ENCODE assay signal across 12 cellular contexts in the genomic region with DNA sequence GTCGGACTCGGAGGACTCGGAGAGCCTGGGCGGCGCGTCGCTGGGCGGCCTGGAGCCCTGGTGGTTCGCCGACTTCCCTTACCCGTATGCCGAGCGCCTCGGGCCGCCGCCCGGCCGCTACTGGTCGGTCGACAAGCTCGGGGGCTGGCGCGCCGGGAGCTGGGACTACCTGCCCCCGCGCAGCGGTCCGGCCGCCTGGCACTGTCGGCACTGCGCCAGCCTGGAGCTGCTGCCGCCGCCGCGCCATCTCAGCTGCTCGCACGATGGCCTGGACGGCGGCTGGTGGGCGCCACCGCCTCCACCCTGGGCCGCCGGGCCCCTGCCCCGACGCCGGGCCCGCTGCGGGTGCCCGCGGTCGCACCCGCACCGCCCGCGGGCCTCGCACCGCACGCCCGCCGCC. TPM values are rescaled to one million over a fixed set of nuclear protein-coding genes. Genes with fewer than 3 reads are reported as not detected.
DNase-seq lines count a peak whose midpoint lies in the region; ATAC-seq and TF ChIP-seq lines count a peak whose summit lies in the region.
"Had no signal": no experiment of that assay in that cellular context is flagged by ENCODE, and none has a peak within 500 bp of the region (broad histone marks: within the 10 kb centered on the region; RNA-seq: fewer than 3 reads in every experiment).

No MANE protein-coding gene starts in this region.

- no peaks in the 10 kb centered on the region for H3K9me3 ChIP-seq in esophagus (ENCODE audit: control insufficient read depth in 2 of 2, insufficient read depth in 1 of 2, low read depth in 1 of 2, low read length in 1 of 2)
- no peaks in the 10 kb centered on the region for H3K9me3 ChIP-seq in thoracic aorta

- TF ChIP-seq CTCF in thoracic aorta (IDR thresholded peaks at IDR 0.05), result no peak

- H3K36me3 Mint-ChIP-seq in activated T-cell treated with anti-CD3 and anti-CD28 coated beads, Interleukin-2, amount 50 U/mL, for 4 hours (ENCODE audit: insufficient read depth), result peaks cover 12% of the 10 kb centered on the region

- H3K4me1 Mint-ChIP-seq in activated T-cell treated with anti-CD3 and anti-CD28 coated beads, Interleukin-2, amount 50 U/mL, for 4 hours (ENCODE audit: low read depth), result peaks cover 32% of the 10 kb centered on the region
- peaks cover 48% of the 10 kb centered on the region for H3K4me1 Mint-ChIP-seq in stimulated activated naive CD8-positive, alpha-beta T cell treated with anti-CD3 and anti-CD28 coated beads, Interleukin-15, amount 100 ng/mL, for 72 hours

- H3K27me3 ChIP-seq in esophagus (ENCODE audit: control insufficient read depth in 1 of 2, insufficient read depth in 2 of 2, low read length in 2 of 2) (peaks cover 0 to 4% of the 10 kb centered on the region in 2 donors), thoracic aorta (replicated peaks; ENCODE audit: insufficient read depth) (peaks cover 3% of the 10 kb centered on the region)

- no peak overlapping the region for H3K4me3 Mint-ChIP-seq in activated T-cell treated with anti-CD3 and anti-CD28 coated beads, Interleukin-2, amount 50 U/mL, for 4 hours
- H3K4me3 Mint-ChIP-seq in stimulated activated naive CD8-positive, alpha-beta T cell treated with anti-CD3 and anti-CD28 coated beads, Interleukin-15, amount 100 ng/mL, for 72 hours, result no peak overlapping the region
- H3K4me3 Mint-ChIP-seq: CD4-positive, alpha-beta T cell; neural crest cell had no signal

- H3K27me3 Mint-ChIP-seq in activated T-cell treated with anti-CD3 and anti-CD28 coated beads, Interleukin-2, amount 50 U/mL, for 4 hours (ENCODE audit: low read depth), result peaks cover 21% of the 10 kb centered on the region
- H3K27me3 Mint-ChIP-seq in stimulated activated naive CD8-positive, alpha-beta T cell treated with anti-CD3 and anti-CD28 coated beads, Interleukin-15, amount 100 ng/mL, for 72 hours, result peaks cover 33% of the 10 kb centered on the region

- H3K36me3 ChIP-seq in esophagus (ENCODE audit: control insufficient read depth in 2 of 2, insufficient read depth in 2 of 2, low read length in 1 of 2), result no peaks in the 10 kb centered on the region
- peaks cover 2% of the 10 kb centered on the region for H3K36me3 ChIP-seq in thoracic aorta

- ATAC-seq in activated T-cell treated with anti-CD3 and anti-CD28 coated beads, Interleukin-2, amount 50 U/mL, for 4 hours, result no peak
- no peak for ATAC-seq in thoracic aorta (ENCODE audit: insufficient number of reproducible peaks, low FRiP score, low read depth)
- no peak for ATAC-seq in stimulated activated naive CD8-positive, alpha-beta T cell treated with anti-CD3 and anti-CD28 coated beads, Interleukin-15, amount 100 ng/mL, for 72 hours

- H3K27ac Mint-ChIP-seq in stimulated activated naive CD8-positive, alpha-beta T cell treated with anti-CD3 and anti-CD28 coated beads, Interleukin-15, amount 100 ng/mL, for 72 hours, result no peak overlapping the region
- H3K27ac Mint-ChIP-seq: CD4-positive, alpha-beta T cell had no signal

- DNase-seq in activated T-cell treated with anti-CD3 and anti-CD28 coated beads, Interleukin-2, amount 50 U/mL, for 1 hour, result peak; percentile 44
- DNase-seq in activated T-cell treated with anti-CD3 and anti-CD28 coated beads, Interleukin-2, amount 50 U/mL, for 4 hours, result no peak
- peak; percentile 72 for DNase-seq in HuH-7.5 (ENCODE audit: low spot score)
- no peak for DNase-seq in thoracic aorta (ENCODE audit: low spot score)
- no peak for DNase-seq in NK-92 treated with Interleukin-12 subunit alpha and Interleukin-12 subunit beta, amount 100 ng/mL, for 24 hours (lab: John Stamatoyannopoulos, UW)
- no peak for DNase-seq in ecto neural progenitor cell (ENCODE audit: low spot score)
- no peak for DNase-seq in stimulated activated naive CD8-positive, alpha-beta T cell treated with anti-CD3 and anti-CD28 coated beads, Interleukin-15, amount 100 ng/mL, for 72 hours
- DNase-seq: kidney glomerular epithelial cell; stimulated activated CD4-positive, alpha-beta T cell treated with anti-CD3 and anti-CD28 coated beads, Interleukin-4, amount 100 ng/mL, for 1 hour had no signal

- H3K4me3 ChIP-seq in esophagus (ENCODE audit: low read depth in 1 of 2, low read length in 2 of 2) (peak overlapping the region; percentile 25 to 43), thoracic aorta (peak overlapping the region; percentile 67)

- H3K27ac ChIP-seq in esophagus (ENCODE audit: low read depth in 2 of 2, low read length in 1 of 2) (no peak overlapping the region), thoracic aorta (no peak overlapping the region)

- WGBS in esophagus, 2 donors, result 2 to 3% methylated on average over 25 to 60 of the region's 60 CpGs

- H3K4me1 ChIP-seq in esophagus (ENCODE audit: control insufficient read depth in 2 of 2, insufficient read depth in 2 of 2, low read length in 1 of 2) (peaks cover 3 to 6% of the 10 kb centered on the region in 2 donors), thoracic aorta (ENCODE audit: control insufficient read depth in 1 of 2, low read depth in 2 of 2) (peaks cover 17 to 22% of the 10 kb centered on the region in 2 donors)

- no peaks in the 10 kb centered on the region for H3K9me3 Mint-ChIP-seq in activated T-cell treated with anti-CD3 and anti-CD28 coated beads, Interleukin-2, amount 50 U/mL, for 4 hours
- no peaks in the 10 kb centered on the region for H3K9me3 Mint-ChIP-seq in stimulated activated naive CD8-positive, alpha-beta T cell treated with anti-CD3 and anti-CD28 coated beads, Interleukin-15, amount 100 ng/mL, for 72 hours
- H3K9me3 Mint-ChIP-seq: CD4-positive, alpha-beta T cell; neural crest cell had no signal

RNA-seq across cellular contexts. Expression of a gene that starts 2.5 kb away (rescaled TPM):
- 100 to 1,000 TPM; 175 to 192 (median 187) TPM for total RNA-seq in activated T-cell treated with anti-CD3 and anti-CD28 coated beads, Interleukin-2, amount 50 U/mL, for 4 hours
- polyA plus RNA-seq in esophagus, result 10 to 100 TPM in 1 of 2 donors, 1 to 10 TPM in 1; 6.2 to 18.1 TPM
- total RNA-seq in thoracic aorta, result 10 to 100 TPM; 17.5 to 38.3 TPM

RNA-seq across cellular contexts. Expression of a gene that starts 12.1 kb away (rescaled TPM):
- 1 to 10 TPM; 3.1 to 3.3 (median 3.3) TPM for total RNA-seq in activated T-cell treated with anti-CD3 and anti-CD28 coated beads, Interleukin-2, amount 50 U/mL, for 4 hours
- polyA plus RNA-seq in esophagus, result 1 to 10 TPM in 1 of 2 donors, under 1 TPM in 1; 0.54 to 1.0 TPM
- total RNA-seq in thoracic aorta, result 1 to 10 TPM in 1 of 2 donors, under 1 TPM in 1; 0.27 to 1.2 TPM

RNA-seq across cellular contexts. Expression of a gene that starts 25.9 kb away (rescaled TPM):
- 10 to 100 TPM; 30.7 to 36.2 (median 31.5) TPM for total RNA-seq in activated T-cell treated with anti-CD3 and anti-CD28 coated beads, Interleukin-2, amount 50 U/mL, for 4 hours
- polyA plus RNA-seq in esophagus, result 10 to 100 TPM; 52.2 to 59.3 TPM
- total RNA-seq in thoracic aorta, result 10 to 100 TPM; 50.6 to 79.4 TPM

RNA-seq across cellular contexts. Expression of a gene that starts 49.8 kb away (rescaled TPM):
- total RNA-seq in activated T-cell treated with anti-CD3 and anti-CD28 coated beads, Interleukin-2, amount 50 U/mL, for 4 hours, result under 1 TPM; 0.11 to 0.14 (median 0.13) TPM
- polyA plus RNA-seq in esophagus, result under 1 TPM; 0.06 to 0.08 TPM
- under 1 TPM in 1 of 2 donors, not detected in 1; 0.68 TPM for total RNA-seq in thoracic aorta

RNA-seq across cellular contexts. Expression of a gene that starts 51.9 kb away (rescaled TPM):
- total RNA-seq in activated T-cell treated with anti-CD3 and anti-CD28 coated beads, Interleukin-2, amount 50 U/mL, for 4 hours, result 10 to 100 TPM; 58.6 to 63.8 (median 61.3) TPM
- polyA plus RNA-seq in esophagus, result 10 to 100 TPM; 62.7 to 70.2 TPM
- 10 to 100 TPM; 65.6 to 79.9 TPM for total RNA-seq in thoracic aorta

Comparison
In these comparisons a context has a peak if more than half of its experiments do, and no peak if none do; other contexts are left out.
1. DNase-seq: peak in activated T-cell treated with anti-CD3 and anti-CD28 coated beads, Interleukin-2, amount 50 U/mL, for 1 hour (single experiment) and HuH-7.5 (single experiment); none in activated T-cell treated with anti-CD3 and anti-CD28 coated beads, Interleukin-2, amount 50 U/mL, for 4 hours (single experiment), thoracic aorta (single experiment), NK-92 treated with Interleukin-12 subunit alpha and Interleukin-12 subunit beta, amount 100 ng/mL, for 24 hours (single experiment), ecto neural progenitor cell (single experiment) and stimulated activated naive CD8-positive, alpha-beta T cell treated with anti-CD3 and anti-CD28 coated beads, Interleukin-15, amount 100 ng/mL, for 72 hours (0 of 2).
2. RNA of a gene that starts 2.5 kb away (total RNA-seq): 175 to 192 TPM in activated T-cell treated with anti-CD3 and anti-CD28 coated beads, Interleukin-2, amount 50 U/mL, for 4 hours; 17.5 to 38.3 TPM in thoracic aorta; every median in the first group is over 4 times any median in the second.